ENCODE assay signal across 8 cellular contexts in genomic region chr15:64809649-64810498, GRCh38. TPM values are rescaled to one million over a fixed set of nuclear protein-coding genes. Genes with fewer than 3 reads are reported as not detected.
DNase-seq lines count a peak whose midpoint lies in the region; ATAC-seq and TF ChIP-seq lines count a peak whose summit lies in the region.

No MANE protein-coding gene starts in this region.

- ATAC-seq in right cardiac atrium (peak; percentile 81 to 82), GM19023 (IDR thresholded peaks at IDR 0.05; ENCODE audit: unreplicated experiment) (no peak), HG03108 (IDR thresholded peaks at IDR 0.05; ENCODE audit: unreplicated experiment) (no peak)

- no peak overlapping the region for H3K27ac ChIP-seq in right cardiac atrium (ENCODE audit: low read length)

- 32% methylated on average over 14 of the region's 14 CpGs for WGBS in right cardiac atrium

- peak; percentile 94 for TF ChIP-seq CTCF in GM12872 (IDR thresholded peaks at IDR 0.05; ENCODE audit: insufficient read depth, low read depth, low read length)

- no peaks in the 10 kb centered on the region for H3K4me1 ChIP-seq in right cardiac atrium (ENCODE audit: control insufficient read depth, insufficient read depth, low read length)

- H3K9me3 ChIP-seq in right cardiac atrium (ENCODE audit: control insufficient read depth, low read length), result no peaks in the 10 kb centered on the region

- no peaks in the 10 kb centered on the region for H3K27me3 ChIP-seq in right cardiac atrium (ENCODE audit: control insufficient read depth, insufficient read depth)

- no peak overlapping the region for H3K4me3 ChIP-seq in right cardiac atrium (ENCODE audit: low read length)

- DNase-seq in NCI-H128 (lab: John Stamatoyannopoulos, UW; ENCODE audit: unreplicated experiment), result peak; percentile 16
- DNase-seq in T-helper 1 cell, result peak in 4 of 5 donors; percentile 43 to 70 (median 47)
- peak; percentile 57 for DNase-seq in amniotic epithelial cell (ENCODE audit: low read depth)
- DNase-seq in right cardiac atrium, result peak; percentile 85 to 93 (median 91)
- peak; percentile 67 for DNase-seq in putamen (ENCODE audit: low spot score)

- intact Hi-C loops in right cardiac atrium (cut with DNase I), result loop anchor here (2.0 to 5.0 kb wide), 5 partner anchors 63 to 79 kb away; no protein-coding TSS in a partner anchor

RNA-seq across cellular contexts. Expression of gene PIF1, which starts 15.6 kb away (rescaled TPM):
- 1 to 10 TPM in 1 of 4 donors, under 1 TPM in 3; 0.25 to 1.1 (median 0.62) TPM for total RNA-seq in right cardiac atrium
- polyA plus RNA-seq in right cardiac atrium, result 0.86 TPM

RNA-seq across cellular contexts. Expression of gene PLEKHO2, which starts 31.8 kb away (rescaled TPM):
- 10 to 100 TPM; 11.6 to 22.3 (median 13.8) TPM for total RNA-seq in right cardiac atrium
- 11.7 TPM for polyA plus RNA-seq in right cardiac atrium

RNA-seq across cellular contexts. Expression of gene RBPMS2, which starts 34.5 kb away (rescaled TPM):
- 100 to 1,000 TPM; 380 to 503 (median 388) TPM for total RNA-seq in right cardiac atrium
- polyA plus RNA-seq in right cardiac atrium, result 392 TPM

Comparison
In these comparisons a context has a peak if more than half of its experiments do, and no peak if none do; other contexts are left out.
1. DNase-seq: peak in every context shown above with its lines; median percentile 91 in right cardiac atrium; 67 in putamen; 57 in amniotic epithelial cell; 47 in T-helper 1 cell; 16 in NCI-H128.
2. ATAC-seq: peak in right cardiac atrium (2 of 2); none in GM19023 (single experiment) and HG03108 (single experiment).